Comparison of ENCODE assay signal across 8 cellular contexts in genomic region chr20:41317536-41318270, GRCh38. TPM values are rescaled to one million over a fixed set of nuclear protein-coding genes. Genes with fewer than 3 reads are reported as not detected.
DNase-seq lines count a peak whose midpoint lies in the region; ATAC-seq and TF ChIP-seq lines count a peak whose summit lies in the region.

TSS of gene ZHX3 (minus strand) at chr20:41317731. CDS start at chr20:41204916, 112,815 bp downstream.

- H3K27me3 ChIP-seq in CD4-positive, CD25-positive, alpha-beta regulatory T cell (ENCODE audit: control insufficient read depth, insufficient read depth, low read length), result no peaks in the 10 kb centered on the region
- H3K27me3 ChIP-seq in dorsolateral prefrontal cortex, result no peaks in the 10 kb centered on the region
- no peaks in the 10 kb centered on the region for H3K27me3 ChIP-seq in right lobe of liver

- peaks cover 11% of the 10 kb centered on the region for H3K27me3 Mint-ChIP-seq in CD4-positive, CD25-positive, alpha-beta regulatory T cell
- H3K27me3 Mint-ChIP-seq in activated CD4-positive, alpha-beta memory T cell treated with anti-CD3 and anti-CD28 coated beads, Interleukin-2, amount 10 ng/mL, durations not matched to agents 7 days and 5 days, result peaks cover 4% of the 10 kb centered on the region

- WGBS in right lobe of liver (ENCODE audit: insufficient coverage, low coverage, low lambda C conversion rate, missing lambda C conversion rate), result 0% methylated on average over 18 of the region's 66 CpGs

- peak; percentile 63 for TF ChIP-seq POLR2A in right lobe of liver (IDR thresholded peaks at IDR 0.05)

- intact Hi-C loops in dorsolateral prefrontal cortex (cut with DNase I) (loop anchor here (2.0 to 10.0 kb wide), 6 partner anchors 69 to 377 kb away; no protein-coding TSS in a partner anchor), right lobe of liver (cut with DNase I) (no loop called here)

- no peaks in the 10 kb centered on the region for H3K36me3 ChIP-seq in CD4-positive, CD25-positive, alpha-beta regulatory T cell (ENCODE audit: control insufficient read depth, insufficient read depth, low read length)
- H3K36me3 ChIP-seq in right lobe of liver, result no peaks in the 10 kb centered on the region

- H3K9me3 ChIP-seq in CD4-positive, CD25-positive, alpha-beta regulatory T cell (ENCODE audit: control insufficient read depth in 2 of 2, low read length in 2 of 2), result no peaks in the 10 kb centered on the region
- no peaks in the 10 kb centered on the region for H3K9me3 ChIP-seq in right lobe of liver

- H3K4me3 Mint-ChIP-seq in CD4-positive, CD25-positive, alpha-beta regulatory T cell, result peak within 1 kb of the TSS; percentile 88 to 92 (median 90)
- peak within 1 kb of the TSS; percentile 78 for H3K4me3 Mint-ChIP-seq in activated CD4-positive, alpha-beta memory T cell treated with anti-CD3 and anti-CD28 coated beads, Interleukin-2, amount 10 ng/mL, durations not matched to agents 7 days and 5 days

- CTCF ChIA-PET in activated CD4-positive, alpha-beta memory T cell treated with anti-CD3 and anti-CD28 coated beads, Interleukin-2, amount 10 ng/mL, durations not matched to agents 7 days and 5 days (lab: Charles Lee), result no interaction called here

- peaks cover 4 to 28% (median 20%) of the 10 kb centered on the region in 4 donors for H3K4me1 Mint-ChIP-seq in CD4-positive, CD25-positive, alpha-beta regulatory T cell
- peaks cover 28% of the 10 kb centered on the region for H3K4me1 Mint-ChIP-seq in activated CD4-positive, alpha-beta memory T cell treated with anti-CD3 and anti-CD28 coated beads, Interleukin-2, amount 10 ng/mL, durations not matched to agents 7 days and 5 days

- no peaks in the 10 kb centered on the region for H3K36me3 Mint-ChIP-seq in CD4-positive, CD25-positive, alpha-beta regulatory T cell
- H3K36me3 Mint-ChIP-seq in activated CD4-positive, alpha-beta memory T cell treated with anti-CD3 and anti-CD28 coated beads, Interleukin-2, amount 10 ng/mL, durations not matched to agents 7 days and 5 days (ENCODE audit: low read depth), result no peaks in the 10 kb centered on the region

- H3K27ac Mint-ChIP-seq in CD4-positive, CD25-positive, alpha-beta regulatory T cell, result peak within 1 kb of the TSS; percentile 87 to 90 (median 88)
- peak within 1 kb of the TSS; percentile 67 for H3K27ac Mint-ChIP-seq in activated CD4-positive, alpha-beta memory T cell treated with anti-CD3 and anti-CD28 coated beads, Interleukin-2, amount 10 ng/mL, durations not matched to agents 7 days and 5 days

- POLR2A ChIA-PET in activated CD4-positive, alpha-beta memory T cell treated with anti-CD3 and anti-CD28 coated beads, Interleukin-2, amount 10 ng/mL, durations not matched to agents 7 days and 5 days (lab: Charles Lee), result interaction anchor here (1.8 kb wide), 1 partner anchor 12 kb away, joined by 4 read pairs; no protein-coding TSS in a partner anchor

- peak; percentile 95 to 98 (median 95) for DNase-seq in CD4-positive, CD25-positive, alpha-beta regulatory T cell
- DNase-seq in HK-2 (ENCODE audit: unreplicated experiment), result peak; percentile 99
- peak; percentile 86 for DNase-seq in NCI-H82 treated with DMSO at 0.1 percent for 48 hours (lab: John Stamatoyannopoulos, UW; ENCODE audit: unreplicated experiment)
- DNase-seq in activated CD4-positive, alpha-beta memory T cell treated with anti-CD3 and anti-CD28 coated beads, Interleukin-2, amount 10 ng/mL, durations not matched to agents 7 days and 5 days, result peak; percentile 96
- DNase-seq in dorsolateral prefrontal cortex, result peak; percentile 88 to 98 (median 94)
- peak; percentile 98 to 99 (median 98) for DNase-seq in right lobe of liver
- DNase-seq in stimulated activated CD4-positive, alpha-beta T cell treated with anti-CD3 and anti-CD28 coated beads, Interleukin-4, amount 100 ng/mL, for 4 hours, result peak; percentile 95 to 97

- H3K4me1 ChIP-seq in CD4-positive, CD25-positive, alpha-beta regulatory T cell (ENCODE audit: control insufficient read depth, insufficient read depth, low read length, poor library complexity, severe bottlenecking), result peaks cover 16% of the 10 kb centered on the region
- H3K4me1 ChIP-seq in right lobe of liver, result peaks cover 0 to 43% (median 10%) of the 10 kb centered on the region in 4 donors

- peak in 30 of 56 donors; percentile 5 to 43 (median 23) for TF ChIP-seq CTCF in dorsolateral prefrontal cortex (IDR thresholded peaks at IDR 0.05 in 54 of 56, conservative IDR thresholded peaks at IDR 0.05 in 2 of 56; ENCODE audit: low read depth in 1 of 56, partially characterized antibody in 56 of 56)
- TF ChIP-seq CTCF in right lobe of liver (IDR thresholded peaks at IDR 0.05), result no peak

- no peaks in the 10 kb centered on the region for H3K9me3 Mint-ChIP-seq in CD4-positive, CD25-positive, alpha-beta regulatory T cell
- H3K9me3 Mint-ChIP-seq in activated CD4-positive, alpha-beta memory T cell treated with anti-CD3 and anti-CD28 coated beads, Interleukin-2, amount 10 ng/mL, durations not matched to agents 7 days and 5 days, result no peaks in the 10 kb centered on the region

- H3K4me3 ChIP-seq in CD4-positive, CD25-positive, alpha-beta regulatory T cell (ENCODE audit: low read depth, low read length), result peak within 1 kb of the TSS; percentile 73
- H3K4me3 ChIP-seq in dorsolateral prefrontal cortex (peak within 1 kb of the TSS; percentile 61 to 96 (median 84)), right lobe of liver (peak within 1 kb of the TSS; percentile 53 to 84 (median 78))

- ATAC-seq in CD4-positive, CD25-positive, alpha-beta regulatory T cell (ENCODE audit: low read depth in 2 of 2), result peak; percentile 97 to 99
- ATAC-seq in GM19455 (IDR thresholded peaks at IDR 0.05; ENCODE audit: unreplicated experiment), result peak; percentile 97
- ATAC-seq in right lobe of liver, result peak; percentile 88 to 97 (median 92)

- peak within 1 kb of the TSS; percentile 67 for H3K27ac ChIP-seq in CD4-positive, CD25-positive, alpha-beta regulatory T cell (ENCODE audit: insufficient read depth, low read length, poor library complexity, severe bottlenecking)
- peak within 1 kb of the TSS; percentile 66 to 97 (median 92) for H3K27ac ChIP-seq in dorsolateral prefrontal cortex
- H3K27ac ChIP-seq in right lobe of liver, result peak within 1 kb of the TSS; percentile 80 to 86 (median 80)

RNA-seq across cellular contexts. Expression of gene ZHX3, which starts in this region (rescaled TPM):
- total RNA-seq in CD4-positive, CD25-positive, alpha-beta regulatory T cell, result 8.8 TPM
- 1 to 10 TPM in 3 of 4 donors, under 1 TPM in 1; 0.42 to 3.8 (median 2.1) TPM for polyA plus RNA-seq in CD4-positive, CD25-positive, alpha-beta regulatory T cell
- total RNA-seq in activated CD4-positive, alpha-beta memory T cell treated with anti-CD3 and anti-CD28 coated beads, Interleukin-2, amount 10 ng/mL, durations not matched to agents 7 days and 5 days, result 1 to 10 TPM; 5.9 to 8.7 TPM
- total RNA-seq in dorsolateral prefrontal cortex, result 100 to 1,000 TPM in 89 of 120 experiments, 10 to 100 TPM in 31; 73.6 to 239 (median 112) TPM
- 10 to 100 TPM; 17.6 to 47.4 (median 26.2) TPM for total RNA-seq in right lobe of liver

Comparison
In these comparisons a context has a peak if more than half of its experiments do, and no peak if none do; other contexts are left out.
1. Peak in every context shown above with its lines: DNase-seq, ATAC-seq, H3K4me3 ChIP-seq and H3K27ac ChIP-seq.
2. CTCF ChIP-seq: peak in dorsolateral prefrontal cortex (30 of 56); none in right lobe of liver (0 of 4).
3. intact Hi-C loops: an anchor here in dorsolateral prefrontal cortex (2.0 to 10.0 kb wide); none called in right lobe of liver.